17 cellular contexts compared by ENCODE assay signal in genomic region chr14:50932159-50932558, GRCh38. TPM values are rescaled to one million over a fixed set of nuclear protein-coding genes. Genes with fewer than 3 reads are reported as not detected.
DNase-seq lines count a peak whose midpoint lies in the region; ATAC-seq, FAIRE-seq and TF ChIP-seq lines count a peak whose summit lies in the region.
"Had no signal": no experiment of that assay in that cellular context is flagged by ENCODE, and none has a peak within 500 bp of the region (broad histone marks: within the 10 kb centered on the region; RNA-seq: fewer than 3 reads in every experiment).

No MANE protein-coding gene starts in this region.

- H4K20me1 ChIP-seq in GM23338 (replicated peaks; ENCODE audit: insufficient read depth), result peaks cover 5% of the 10 kb centered on the region

- no peaks in the 10 kb centered on the region for H3K79me2 ChIP-seq in GM23338 (replicated peaks; ENCODE audit: insufficient read depth)

- no peak for FAIRE-seq in urothelium cell line (lab: Jason Lieb, UNC)
- FAIRE-seq: GM19239 had no signal

- H3K36me3 Mint-ChIP-seq in CD14-positive monocyte (peaks cover 45 to 71% of the 10 kb centered on the region in 2 donors), GM23338 (ENCODE audit: low read depth) (peaks cover 11% of the 10 kb centered on the region)
- H3K36me3 Mint-ChIP-seq: CD4-positive, alpha-beta memory T cell had no signal

- H3K27me3 Mint-ChIP-seq in CD14-positive monocyte (ENCODE audit: low read depth in 3 of 3), result no peaks in the 10 kb centered on the region
- H3K27me3 Mint-ChIP-seq in GM23338 (ENCODE audit: insufficient read depth, low read depth, poor library complexity), result no peaks in the 10 kb centered on the region

- H3K9me3 Mint-ChIP-seq in CD14-positive monocyte, result no peaks in the 10 kb centered on the region
- H3K9me3 Mint-ChIP-seq in GM23338, result no peaks in the 10 kb centered on the region
- H3K9me3 Mint-ChIP-seq: CD4-positive, alpha-beta memory T cell had no signal

- peaks cover 41% of the 10 kb centered on the region for H3K36me3 ChIP-seq in GM23338 (ENCODE audit: insufficient read depth)
- H3K36me3 ChIP-seq in colonic mucosa, result no peaks in the 10 kb centered on the region
- H3K36me3 ChIP-seq in mucosa of descending colon (ENCODE audit: low read depth), result no peaks in the 10 kb centered on the region
- no peaks in the 10 kb centered on the region for H3K36me3 ChIP-seq in effector memory CD4-positive, alpha-beta T cell (ENCODE audit: control insufficient read depth, insufficient read depth, low read length)

- H3K9me2 ChIP-seq in GM23338 (ENCODE audit: insufficient read depth), result no peaks in the 10 kb centered on the region

- H3K4me3 Mint-ChIP-seq in CD14-positive monocyte, result no peak overlapping the region
- no peak overlapping the region for H3K4me3 Mint-ChIP-seq in GM23338
- H3K4me3 Mint-ChIP-seq: CD4-positive, alpha-beta memory T cell had no signal

- H3K4me1 Mint-ChIP-seq in CD14-positive monocyte (peaks cover 69% of the 10 kb centered on the region), GM23338 (no peaks in the 10 kb centered on the region)
- H3K4me1 Mint-ChIP-seq: CD4-positive, alpha-beta memory T cell had no signal

- H3K9ac ChIP-seq in colonic mucosa (ENCODE audit: low read depth in 2 of 2, low read length in 2 of 2), result no peak overlapping the region

- H3F3A ChIP-seq in GM23338 (replicated peaks; ENCODE audit: low read depth), result no peaks in the 10 kb centered on the region

- 0 out of 2 replicates have a peak overlapping the region, but pooled peaks have one; percentile 14 for H3K27ac ChIP-seq in GM23338 (ENCODE audit: low read depth)
- H3K27ac ChIP-seq in colonic mucosa, result no peak overlapping the region
- no peak overlapping the region for H3K27ac ChIP-seq in effector memory CD4-positive, alpha-beta T cell (ENCODE audit: insufficient read depth, low read length, poor library complexity, severe bottlenecking)
- H3K27ac ChIP-seq: Peyer's patch had no signal

- H3K27ac Mint-ChIP-seq in CD14-positive monocyte, result peak overlapping the region; percentile 70 to 93 (median 82)
- H3K27ac Mint-ChIP-seq in GM23338, result no peak overlapping the region
- H3K27ac Mint-ChIP-seq: CD4-positive, alpha-beta memory T cell had no signal

- intact Hi-C loops in CD14-positive monocyte (cut with micrococcal nuclease), result no loop called here
- intact Hi-C loops in colonic mucosa (cut with DNase I), result no loop called here
- intact Hi-C loops in mucosa of descending colon (cut with DNase I, micrococcal nuclease), result no loop called here

- H3K4me2 ChIP-seq in GM23338, result no peak overlapping the region

- H3K4me3 ChIP-seq in GM23338 (no peak overlapping the region), colonic mucosa (no peak overlapping the region), mucosa of descending colon (no peak overlapping the region)
- H3K4me3 ChIP-seq in effector memory CD4-positive, alpha-beta T cell (ENCODE audit: insufficient read depth, low read depth, low read length, poor library complexity, severe bottlenecking), result no peak overlapping the region
- H3K4me3 ChIP-seq: Peyer's patch had no signal

- TF ChIP-seq CTCF in CD14-positive monocyte (IDR thresholded peaks at IDR 0.05), result no peak
- no peak for TF ChIP-seq CTCF in GM23338 (conservative IDR thresholded peaks at IDR 0.05; ENCODE audit: low read depth in 2 of 2)
- TF ChIP-seq CTCF in colonic mucosa (IDR thresholded peaks at IDR 0.05), result no peak
- TF ChIP-seq CTCF in mucosa of descending colon (IDR thresholded peaks at IDR 0.05), result no peak

- H3K4me1 ChIP-seq in GM23338 (ENCODE audit: insufficient read depth) (no peaks in the 10 kb centered on the region), colonic mucosa (no peaks in the 10 kb centered on the region), mucosa of descending colon (ENCODE audit: low read depth) (no peaks in the 10 kb centered on the region)
- H3K4me1 ChIP-seq in effector memory CD4-positive, alpha-beta T cell (ENCODE audit: control insufficient read depth, insufficient read depth, low read length, poor library complexity, severe bottlenecking), result no peaks in the 10 kb centered on the region
- H3K4me1 ChIP-seq: Peyer's patch had no signal

- DNase-seq in CD14-positive monocyte (ENCODE audit: low spot score) (no peak), GM23338 (ENCODE audit: low spot score) (no peak), colonic mucosa (peak; percentile 12), mucosa of descending colon (no peak), urothelium cell line (ENCODE audit: low spot score) (no peak), NCI-H69 (lab: John Stamatoyannopoulos, UW) (no peak)
- DNase-seq in effector memory CD4-positive, alpha-beta T cell, result no peak
- DNase-seq: AML-193; CD4-positive, alpha-beta memory T cell; DMS 273 treated with DMSO at 0.1 percent for 48 hours; NCI-H1092 treated with DMSO at 0.1 percent for 48 hours; NCI-H2107; NCI-H446 treated with DMSO at 0.1 percent for 48 hours; NCI-H774; Peyer's patch; Right ventricle myocardium superior had no signal

- ATAC-seq in GM23338 (no peak), mucosa of descending colon (peak; percentile 57)

- H3K9me3 ChIP-seq in colonic mucosa (no peaks in the 10 kb centered on the region), mucosa of descending colon (no peaks in the 10 kb centered on the region)
- no peaks in the 10 kb centered on the region for H3K9me3 ChIP-seq in effector memory CD4-positive, alpha-beta T cell (ENCODE audit: control insufficient read depth, low read length)
- H3K9me3 ChIP-seq: Peyer's patch had no signal

- no peak overlapping the region for H2AFZ ChIP-seq in GM23338

- no peaks in the 10 kb centered on the region for H3K27me3 ChIP-seq in GM23338 (ENCODE audit: insufficient read depth)
- no peaks in the 10 kb centered on the region for H3K27me3 ChIP-seq in colonic mucosa
- no peaks in the 10 kb centered on the region for H3K27me3 ChIP-seq in effector memory CD4-positive, alpha-beta T cell (replicated peaks; ENCODE audit: control insufficient read depth, insufficient read depth, low read length, poor library complexity, severe bottlenecking)
- H3K27me3 ChIP-seq: Peyer's patch had no signal

TF ChIP-seq in GM23338, 12 proteins besides CTCF, POLR2A, EP300 and RAD21 (continues in another document):
- TF ChIP-seq STAT1 (IDR thresholded peaks at IDR 0.05; ENCODE audit: unreplicated experiment) (no peak), CREB1 (CRISPR knock-in tag; IDR thresholded peaks at IDR 0.05; ENCODE audit: low read depth) (no peak), EZH2 (IDR thresholded peaks at IDR 0.05; ENCODE audit: low read depth, unreplicated experiment) (no peak), POLR2AphosphoS5 (IDR thresholded peaks at IDR 0.05; ENCODE audit: low read depth) (no peak), ZNF331 (CRISPR knock-in tag; IDR thresholded peaks at IDR 0.05; ENCODE audit: low read depth) (no peak), NANOG (IDR thresholded peaks at IDR 0.05; ENCODE audit: borderline replicate concordance) (no peak), JUNB (IDR thresholded peaks at IDR 0.05; ENCODE audit: unreplicated experiment) (no peak)

RNA-seq across cellular contexts. Expression of gene PYGL, which starts 12.1 kb away (rescaled TPM):
- polyA plus RNA-seq in CD14-positive monocyte (100 to 1,000 TPM; 166 to 184 TPM), GM23338 (2016; fragmentation: Nextera tagmentation; extraction: Ambion mirVana) (50.9 and 57.6 TPM in 2 replicates)
- 77.0 and 93.8 TPM in 2 replicates for total RNA-seq in GM23338 (2014; rRNA removed; shearing (Covaris generic))
- total RNA-seq in colonic mucosa (10 to 100 TPM; 33.0 to 54.2 TPM), mucosa of descending colon (10 to 100 TPM; 31.0 to 43.7 (median 41.4) TPM)
- polyA plus RNA-seq: CD4-positive, alpha-beta memory T cell had no signal
